ENCODE assay signal across 1 cellular context in genomic region chr11:111449158-111449557, GRCh38.
TF ChIP-seq lines count a peak whose summit lies in the region.

No MANE protein-coding gene starts in this region.

TF ChIP-seq in WTC11, 78 proteins besides CTCF, POLR2A, EP300 and RAD21 (continued from another document):
- TF ChIP-seq HMGXB4 (CRISPR knock-in tag; IDR thresholded peaks at IDR 0.05) (no peak), ZBTB21 (CRISPR knock-in tag; IDR thresholded peaks at IDR 0.05; ENCODE audit: borderline replicate concordance) (no peak), E2F1 (CRISPR knock-in tag; IDR thresholded peaks at IDR 0.05) (no peak), ZMAT4 (CRISPR knock-in tag; IDR thresholded peaks at IDR 0.05) (no peak)
TF ChIP-seq in WTC11: peak in this region for 0.
